In the genomic region with DNA sequence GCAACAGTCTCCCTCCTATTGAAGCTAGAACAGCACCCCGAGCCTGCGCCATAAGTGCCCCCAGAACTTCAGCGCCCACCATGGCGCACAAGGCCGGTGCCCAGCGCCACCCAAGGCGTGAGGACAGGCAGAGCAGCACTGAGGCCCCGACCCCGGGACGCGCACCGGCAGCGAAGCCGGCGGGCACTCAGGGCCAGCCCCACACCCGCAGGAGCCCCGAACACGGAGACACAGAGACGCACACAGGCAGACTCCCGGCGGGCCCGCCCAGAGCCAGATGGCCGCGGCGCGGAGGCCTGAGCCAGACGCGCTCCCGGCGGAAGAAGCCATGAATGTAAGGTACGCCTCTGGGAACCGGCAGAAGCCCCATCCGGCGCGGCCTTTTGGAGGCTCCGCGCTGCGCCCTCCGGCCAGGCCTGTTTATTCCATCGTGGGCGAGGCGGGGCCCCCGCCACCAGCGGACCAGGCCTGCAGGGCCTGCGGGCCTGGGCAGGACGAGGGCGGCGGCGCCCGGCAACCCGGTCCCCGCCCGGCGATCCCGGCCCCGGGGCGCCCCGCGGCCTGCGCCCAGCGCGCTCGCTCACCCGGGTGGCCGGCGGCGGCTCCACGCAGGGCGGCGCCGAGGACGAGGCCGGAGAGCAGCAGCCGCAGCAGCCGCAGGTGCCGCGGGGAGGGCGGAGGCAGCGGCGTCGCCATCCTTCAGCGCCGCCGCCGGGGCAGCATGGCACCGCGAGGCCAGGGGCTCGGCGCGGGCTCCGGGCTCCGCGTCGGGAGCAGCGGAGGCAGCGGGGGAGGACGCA, we compare ENCODE assay signal across 8 cellular contexts. TPM values are rescaled to one million over a fixed set of nuclear protein-coding genes. Genes with fewer than 3 reads are reported as not detected.
DNase-seq lines count a peak whose midpoint lies in the region; ATAC-seq and TF ChIP-seq lines count a peak whose summit lies in the region.

No MANE protein-coding gene starts in this region.

- H3K9ac ChIP-seq in smooth muscle cell (ENCODE audit: low read depth): no peak overlapping the region

- peak overlapping the region; percentile 94 for H3K4me2 ChIP-seq in smooth muscle cell

- CTCF ChIA-PET in GM10248 (lab: Yijun Ruan, JAX): interaction anchor here (1.0 to 6.1 kb wide), 10 partner anchors 9 to 260 kb away, joined by 3 to 115 read pairs (median 7); a partner anchor contains a TSS

- H3K27ac Mint-ChIP-seq in activated naive CD8-positive, alpha-beta T cell treated with anti-CD3 and anti-CD28 coated beads, Interleukin-2, amount 10 ng/mL, durations not matched to agents 7 days and 5 days: no peak overlapping the region

- H3K4me1 ChIP-seq in HAP-1 (no peaks in the 10 kb centered on the region; the same call in 1 of the 2 replicates), iPS DF 6.9 (ENCODE audit: control insufficient read depth, insufficient read depth, low read length) (peaks cover 5% of the 10 kb centered on the region; the same call in 1 of the 2 replicates), smooth muscle cell (ENCODE audit: low read depth) (peaks cover 12% of the 10 kb centered on the region)

- H3K9me3 ChIP-seq in HAP-1: no peaks in the 10 kb centered on the region
- H3K9me3 ChIP-seq in iPS DF 6.9 (ENCODE audit: control insufficient read depth, insufficient read depth, low read length): no peaks in the 10 kb centered on the region
- no peaks in the 10 kb centered on the region for H3K9me3 ChIP-seq in smooth muscle cell (replicated peaks; ENCODE audit: low read depth)

- H2AFZ ChIP-seq in smooth muscle cell (ENCODE audit: low read depth): peak overlapping the region; percentile 77

- POLR2A ChIA-PET in activated naive CD8-positive, alpha-beta T cell treated with anti-CD3 and anti-CD28 coated beads, Interleukin-2, amount 10 ng/mL, durations not matched to agents 7 days and 5 days (lab: Charles Lee): interaction anchor here (0.6 to 1.4 kb wide), 3 partner anchors 19 to 80 kb away, joined by 3 to 5 read pairs (median 4); a partner anchor contains a TSS
- POLR2A ChIA-PET in GM10248 (lab: Yijun Ruan, JAX): no interaction called here

- H3K79me2 ChIP-seq in smooth muscle cell (ENCODE audit: low read depth): no peaks in the 10 kb centered on the region

- in situ Hi-C loops in HAP-1 (cut with MboI; ENCODE audit: low sequenced_read_pairs): no loop called here

- H3K27me3 Mint-ChIP-seq in activated naive CD8-positive, alpha-beta T cell treated with anti-CD3 and anti-CD28 coated beads, Interleukin-2, amount 10 ng/mL, durations not matched to agents 7 days and 5 days: peaks cover 31% of the 10 kb centered on the region

- DNase-seq in AG08396 (ENCODE audit: low spot score): peak; percentile 75
- peak in 1 of 2 experiments; percentile 63 for DNase-seq in HAP-1 (ENCODE audit: low spot score in 2 of 2)
- no peak for DNase-seq in activated naive CD8-positive, alpha-beta T cell treated with anti-CD3 and anti-CD28 coated beads, Interleukin-2, amount 10 ng/mL, durations not matched to agents 7 days and 5 days
- DNase-seq in iPS DF 6.9 (ENCODE audit: low read depth, low spot score): no peak
- no peak for DNase-seq in smooth muscle cell (lab: John Stamatoyannopoulos, UW; ENCODE audit: unreplicated experiment)
- DNase-seq in HUDEP-2 (lab: John Stamatoyannopoulos, UW; ENCODE audit: unreplicated experiment in 76 of 76): no peak
- DNase-seq in GM10248 (ENCODE audit: extremely low spot score): no peak

- H3K4me1 Mint-ChIP-seq in activated naive CD8-positive, alpha-beta T cell treated with anti-CD3 and anti-CD28 coated beads, Interleukin-2, amount 10 ng/mL, durations not matched to agents 7 days and 5 days: peaks cover 10% of the 10 kb centered on the region

- H3K27ac ChIP-seq in iPS DF 6.9 (ENCODE audit: low read length): no peak overlapping the region
- H3K27ac ChIP-seq in smooth muscle cell (ENCODE audit: low read depth): no peak overlapping the region

- no peaks in the 10 kb centered on the region for H3K36me3 ChIP-seq in HAP-1 (replicated peaks)
- H3K36me3 ChIP-seq in iPS DF 6.9 (ENCODE audit: control insufficient read depth, insufficient read depth, low read length): no peaks in the 10 kb centered on the region; the same call in 1 of the 2 replicates
- no peaks in the 10 kb centered on the region for H3K36me3 ChIP-seq in smooth muscle cell (ENCODE audit: low read depth)

- peaks cover 12% of the 10 kb centered on the region for H4K20me1 ChIP-seq in smooth muscle cell (ENCODE audit: low read depth)

- ATAC-seq in activated naive CD8-positive, alpha-beta T cell treated with anti-CD3 and anti-CD28 coated beads, Interleukin-2, amount 10 ng/mL, durations not matched to agents 7 days and 5 days (ENCODE audit: low read depth): peak; percentile 23
- ATAC-seq in GM19397 (IDR thresholded peaks at IDR 0.05; ENCODE audit: unreplicated experiment): no peak

- peaks cover 13% of the 10 kb centered on the region for H3K27me3 ChIP-seq in HAP-1 (ENCODE audit: low read depth)
- peaks cover 13% of the 10 kb centered on the region; the same call in 1 of the 2 replicates for H3K27me3 ChIP-seq in iPS DF 6.9 (ENCODE audit: control insufficient read depth, insufficient read depth, low read length)
- peaks cover 55% of the 10 kb centered on the region for H3K27me3 ChIP-seq in smooth muscle cell (ENCODE audit: low read depth)

- H3K4me3 Mint-ChIP-seq in activated naive CD8-positive, alpha-beta T cell treated with anti-CD3 and anti-CD28 coated beads, Interleukin-2, amount 10 ng/mL, durations not matched to agents 7 days and 5 days: peak overlapping the region; percentile 71

- H3K4me3 ChIP-seq in HAP-1: peak overlapping the region; percentile 49
- peak overlapping the region; percentile 62 for H3K4me3 ChIP-seq in iPS DF 6.9 (ENCODE audit: low read length)
- peak overlapping the region; percentile 61 for H3K4me3 ChIP-seq in smooth muscle cell

- TF ChIP-seq CTCF in smooth muscle cell (IDR thresholded peaks at IDR 0.05; ENCODE audit: borderline replicate concordance, insufficient read depth, poor library complexity, severe bottlenecking) (no peak), GM10248 (IDR thresholded peaks at IDR 0.05; ENCODE audit: control extremely low read depth, extremely low read depth, low read depth, missing control alignments) (no peak)

- no peaks in the 10 kb centered on the region for H3K9me3 Mint-ChIP-seq in activated naive CD8-positive, alpha-beta T cell treated with anti-CD3 and anti-CD28 coated beads, Interleukin-2, amount 10 ng/mL, durations not matched to agents 7 days and 5 days

- no peaks in the 10 kb centered on the region for H3F3A ChIP-seq in smooth muscle cell (ENCODE audit: low read depth)

- WGBS in iPS DF 6.9 (ENCODE audit: insufficient coverage, insufficient read length): no CpG with 5 or more reads among the region's 97 CpGs
- WGBS in smooth muscle cell (ENCODE audit: low lambda C conversion rate): 6% methylated on average over 82 of the region's 97 CpGs

- no peaks in the 10 kb centered on the region for H3K36me3 Mint-ChIP-seq in activated naive CD8-positive, alpha-beta T cell treated with anti-CD3 and anti-CD28 coated beads, Interleukin-2, amount 10 ng/mL, durations not matched to agents 7 days and 5 days

RNA-seq across cellular contexts. Expression of a gene that starts 0.5 kb away (rescaled TPM):
- 10 to 100 TPM; 22.4 to 27.0 TPM for total RNA-seq in activated naive CD8-positive, alpha-beta T cell treated with anti-CD3 and anti-CD28 coated beads, Interleukin-2, amount 10 ng/mL, durations not matched to agents 7 days and 5 days
- 5.9 and 9.9 TPM in 2 replicates for total RNA-seq in smooth muscle cell
- polyA plus RNA-seq in smooth muscle cell: 19.3 and 38.8 TPM in 2 replicates

RNA-seq across cellular contexts. Expression of a gene that starts 8.4 kb away (rescaled TPM):
- not detected for total RNA-seq in activated naive CD8-positive, alpha-beta T cell treated with anti-CD3 and anti-CD28 coated beads, Interleukin-2, amount 10 ng/mL, durations not matched to agents 7 days and 5 days
- total RNA-seq in smooth muscle cell: not detected in 2 replicates
- polyA plus RNA-seq in smooth muscle cell: 0.30 and 0.78 TPM in 2 replicates

RNA-seq across cellular contexts. Expression of a gene that starts 13.6 kb away (rescaled TPM):
- total RNA-seq in activated naive CD8-positive, alpha-beta T cell treated with anti-CD3 and anti-CD28 coated beads, Interleukin-2, amount 10 ng/mL, durations not matched to agents 7 days and 5 days: under 1 TPM; 0.39 to 0.62 TPM
- not detected in 2 replicates for total RNA-seq in smooth muscle cell
- polyA plus RNA-seq in smooth muscle cell: 0.51 TPM in 1 of 2 replicates, not detected in the other

RNA-seq across cellular contexts. Expression of a gene that starts 17.5 kb away (rescaled TPM):
- total RNA-seq in activated naive CD8-positive, alpha-beta T cell treated with anti-CD3 and anti-CD28 coated beads, Interleukin-2, amount 10 ng/mL, durations not matched to agents 7 days and 5 days: 10 to 100 TPM; 67.1 to 74.5 TPM
- total RNA-seq in smooth muscle cell: 15.9 and 23.0 TPM in 2 replicates
- polyA plus RNA-seq in smooth muscle cell: 26.2 and 29.0 TPM in 2 replicates

RNA-seq across cellular contexts. Expression of a gene that starts 24.9 kb away (rescaled TPM):
- total RNA-seq in activated naive CD8-positive, alpha-beta T cell treated with anti-CD3 and anti-CD28 coated beads, Interleukin-2, amount 10 ng/mL, durations not matched to agents 7 days and 5 days: 10 to 100 TPM; 26.4 to 30.0 TPM
- total RNA-seq in smooth muscle cell: 1.9 and 2.1 TPM in 2 replicates
- 3.9 and 5.0 TPM in 2 replicates for polyA plus RNA-seq in smooth muscle cell
